Comparison of ENCODE assay signal across 10 cellular contexts in genomic region chr5:115815006-115815692, GRCh38. TPM values are rescaled to one million over a fixed set of nuclear protein-coding genes. Genes with fewer than 3 reads are reported as not detected.
DNase-seq lines count a peak whose midpoint lies in the region; ATAC-seq and TF ChIP-seq lines count a peak whose summit lies in the region.
"Had no signal": no experiment of that assay in that cellular context is flagged by ENCODE, and none has a peak within 500 bp of the region (broad histone marks: within the 10 kb centered on the region; RNA-seq: fewer than 3 reads in every experiment).

No MANE protein-coding gene starts in this region.

- WGBS in urinary bladder, result 33% methylated on average over 21 of the region's 21 CpGs

- H3K27ac ChIP-seq in cardiac muscle cell (no peak overlapping the region), muscle layer of duodenum (ENCODE audit: low read length) (no peak overlapping the region), urinary bladder (ENCODE audit: low read depth) (no peak overlapping the region)

- peak overlapping the region; percentile 87 for H3K4me3 Mint-ChIP-seq in chondrocyte (ENCODE audit: unreplicated experiment)

- no peak for ATAC-seq in Right ventricle myocardium inferior
- no peak for ATAC-seq in HG03342 (IDR thresholded peaks at IDR 0.05; ENCODE audit: unreplicated experiment)

- DNase-seq in cardiac muscle cell (ENCODE audit: low read depth in 1 of 2, low spot score in 1 of 2) (peak; percentile 10 to 15), Right ventricle myocardium inferior (ENCODE audit: missing footprints) (no peak), chondrocyte (ENCODE audit: low spot score) (no peak), mucosa of gallbladder (ENCODE audit: low spot score) (no peak)
- no peak for DNase-seq in activated effector memory CD4-positive, alpha-beta T cell treated with Interleukin-2 at 50 U/mL for 16 hours
- DNase-seq: activated gamma-delta T cell treated with Interleukin-2 at 50 U/mL for 16 hours, HCEC 1CT had no signal

- H3K9me3 Mint-ChIP-seq in chondrocyte (ENCODE audit: low read depth), result no peaks in the 10 kb centered on the region

- no peak overlapping the region for H3K27ac Mint-ChIP-seq in chondrocyte (ENCODE audit: unreplicated experiment)

- H3K36me3 ChIP-seq in cardiac muscle cell (no peaks in the 10 kb centered on the region), muscle layer of duodenum (ENCODE audit: control insufficient read depth in 1 of 2, insufficient read depth in 2 of 2, low read length in 2 of 2) (no peaks in the 10 kb centered on the region), urinary bladder (ENCODE audit: insufficient read depth) (no peaks in the 10 kb centered on the region)

- H3K27me3 Mint-ChIP-seq in chondrocyte (ENCODE audit: low read depth), result peaks cover 14% of the 10 kb centered on the region

- H3K4me1 Mint-ChIP-seq in chondrocyte (ENCODE audit: low read depth), result peaks cover 16% of the 10 kb centered on the region

- peaks cover 3% of the 10 kb centered on the region for H3K36me3 Mint-ChIP-seq in chondrocyte (ENCODE audit: low read depth)

- TF ChIP-seq CTCF in cardiac muscle cell (IDR thresholded peaks at IDR 0.05; ENCODE audit: low read depth, low read length) (no peak), chondrocyte (IDR thresholded peaks at IDR 0.05) (no peak)

- intact Hi-C loops in Right ventricle myocardium inferior (cut with DNase I), result no loop called here

- H3K9me3 ChIP-seq in cardiac muscle cell (ENCODE audit: low read depth) (no peaks in the 10 kb centered on the region), muscle layer of duodenum (ENCODE audit: control insufficient read depth in 1 of 2, low read length in 2 of 2) (peaks cover 0 to 4% of the 10 kb centered on the region in 2 donors)

- H3K4me1 ChIP-seq in cardiac muscle cell (ENCODE audit: low read depth) (no peaks in the 10 kb centered on the region), muscle layer of duodenum (ENCODE audit: control insufficient read depth in 1 of 2, insufficient read depth in 2 of 2, low read length in 2 of 2) (peaks cover 0 to 13% of the 10 kb centered on the region in 2 donors), urinary bladder (ENCODE audit: insufficient read depth) (no peaks in the 10 kb centered on the region)

- peak overlapping the region; percentile 69 for H3K4me3 ChIP-seq in cardiac muscle cell
- H3K4me3 ChIP-seq in muscle layer of duodenum (ENCODE audit: low read depth in 1 of 2, low read length in 2 of 2), result peak overlapping the region; percentile 74 to 91
- H3K4me3 ChIP-seq in urinary bladder (ENCODE audit: low read depth, low read length), result peak overlapping the region; percentile 45

- H3K27me3 ChIP-seq in cardiac muscle cell (peaks cover 25% of the 10 kb centered on the region), muscle layer of duodenum (ENCODE audit: low read depth, low read length) (peaks cover 31% of the 10 kb centered on the region)

RNA-seq across cellular contexts. Expression of gene CDO1, which starts 1.3 kb away (rescaled TPM):
- total RNA-seq in cardiac muscle cell (19.0 and 27.1 TPM in 2 replicates), Right ventricle myocardium inferior (12.2 TPM), chondrocyte (2.8 to 7.1 TPM (median 3.3 TPM) in 3 replicates), urinary bladder (21.1 TPM), mucosa of gallbladder (10.8 TPM)
- polyA plus RNA-seq in cardiac muscle cell (14.5 and 16.1 TPM in 2 replicates), urinary bladder (18.2 TPM)

RNA-seq across cellular contexts. Expression of gene ATG12, which starts 26.2 kb away (rescaled TPM):
- total RNA-seq in cardiac muscle cell, result 31.4 and 31.6 TPM in 2 replicates
- 60.8 and 86.3 TPM in 2 replicates for polyA plus RNA-seq in cardiac muscle cell
- total RNA-seq in Right ventricle myocardium inferior, result 23.5 TPM
- total RNA-seq in chondrocyte, result 45.4 to 57.9 TPM (median 48.0 TPM) in 3 replicates
- total RNA-seq in urinary bladder, result 75.9 TPM
- 31.8 TPM for polyA plus RNA-seq in urinary bladder
- total RNA-seq in mucosa of gallbladder, result 36.5 TPM

RNA-seq across cellular contexts. Expression of gene AP3S1, which starts 26.6 kb away (rescaled TPM):
- total RNA-seq in cardiac muscle cell (45.5 and 62.5 TPM in 2 replicates), Right ventricle myocardium inferior (61.9 TPM), chondrocyte (105 to 133 TPM (median 124 TPM) in 3 replicates), urinary bladder (159 TPM), mucosa of gallbladder (72.0 TPM)
- polyA plus RNA-seq in cardiac muscle cell (86.6 and 88.1 TPM in 2 replicates), urinary bladder (78.6 TPM)

Comparison
In these comparisons a context has a peak if more than half of its experiments do, and no peak if none do; other contexts are left out.
1. DNase-seq: peak in cardiac muscle cell (2 of 2); none in Right ventricle myocardium inferior (single experiment), chondrocyte (single experiment), activated effector memory CD4-positive, alpha-beta T cell treated with Interleukin-2 at 50 U/mL for 16 hours (single experiment) and mucosa of gallbladder (single experiment).
2. Peak in every context shown above with its lines, with median percentiles within 50 percentile points of each other: H3K4me3 ChIP-seq.